1 cellular context compared by ENCODE assay signal in the genomic region with DNA sequence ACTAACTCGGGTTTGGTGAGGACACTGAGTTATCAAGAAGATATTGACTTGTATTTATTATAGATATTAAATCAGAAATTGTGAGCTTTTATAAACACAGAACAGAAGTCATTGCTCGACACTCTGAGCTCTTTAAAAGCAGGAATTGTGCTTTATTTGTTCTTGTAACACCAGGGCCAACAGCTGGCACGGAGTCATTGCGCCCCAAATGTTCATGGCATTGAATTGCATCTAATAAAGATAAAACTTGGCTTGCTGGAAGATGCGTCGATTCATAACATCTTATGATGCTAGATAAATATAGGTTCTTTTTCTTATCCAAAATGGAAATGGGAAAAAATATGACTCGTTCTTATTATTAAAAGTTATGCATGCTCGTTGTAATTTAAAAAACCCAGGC.
TF ChIP-seq lines count a peak whose summit lies in the region.

No MANE protein-coding gene starts in this region.

TF ChIP-seq in GM23338, 12 proteins besides CTCF, POLR2A, EP300 and RAD21 (continued from another document):
- TF ChIP-seq, protein P1, sequence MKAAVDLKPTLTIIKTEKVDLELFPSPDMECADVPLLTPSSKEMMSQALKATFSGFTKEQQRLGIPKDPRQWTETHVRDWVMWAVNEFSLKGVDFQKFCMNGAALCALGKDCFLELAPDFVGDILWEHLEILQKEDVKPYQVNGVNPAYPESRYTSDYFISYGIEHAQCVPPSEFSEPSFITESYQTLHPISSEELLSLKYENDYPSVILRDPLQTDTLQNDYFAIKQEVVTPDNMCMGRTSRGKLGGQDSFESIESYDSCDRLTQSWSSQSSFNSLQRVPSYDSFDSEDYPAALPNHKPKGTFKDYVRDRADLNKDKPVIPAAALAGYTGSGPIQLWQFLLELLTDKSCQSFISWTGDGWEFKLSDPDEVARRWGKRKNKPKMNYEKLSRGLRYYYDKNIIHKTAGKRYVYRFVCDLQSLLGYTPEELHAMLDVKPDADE (IDR thresholded peaks at IDR 0.05) = no peak
- TF ChIP-seq STAT1 (IDR thresholded peaks at IDR 0.05; ENCODE audit: unreplicated experiment) = no peak
